ENCODE assay signal across 8 cellular contexts in the genomic region with DNA sequence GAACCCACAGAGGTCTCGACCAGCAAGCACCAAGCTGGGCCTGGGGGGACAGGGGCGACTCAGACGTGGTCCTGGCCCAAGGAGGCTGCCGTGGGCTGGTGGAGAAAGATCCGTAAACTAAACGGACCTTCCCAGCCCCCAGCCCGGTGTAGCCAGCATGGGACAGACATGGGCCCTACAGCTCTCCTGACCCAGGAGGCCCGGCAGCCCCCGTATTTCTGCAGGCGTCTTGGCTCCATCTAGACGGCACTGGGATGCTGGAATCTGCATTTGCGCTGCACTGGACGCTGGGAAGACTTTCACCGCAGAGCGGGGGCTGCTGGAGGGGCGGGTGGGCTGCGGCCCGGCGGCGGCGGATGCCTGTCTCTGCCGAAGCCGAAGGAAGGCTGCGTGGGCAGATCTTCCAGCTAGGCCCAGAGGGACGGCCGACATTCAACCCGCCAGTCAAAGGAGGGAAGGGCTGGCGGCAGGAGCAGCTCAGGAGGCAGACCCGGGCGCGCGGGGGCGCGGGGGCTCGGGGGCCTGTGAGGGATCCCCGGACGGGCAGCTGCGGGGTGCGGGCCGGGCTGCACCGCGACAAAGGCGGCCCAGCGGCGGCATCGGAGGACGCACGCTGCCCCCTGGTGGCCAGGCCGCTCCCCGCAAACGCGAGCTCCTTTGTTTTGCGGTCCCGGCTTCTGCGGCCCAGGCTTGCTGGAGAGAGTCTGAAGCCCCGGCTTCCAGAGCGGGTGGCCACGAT.
DNase-seq lines count a peak whose midpoint lies in the region; ATAC-seq, FAIRE-seq and TF ChIP-seq lines count a peak whose summit lies in the region.

No MANE protein-coding gene starts in this region.

- intact Hi-C loops in head of caudate nucleus (cut with DNase I) (loop anchor here (2.0 to 10.0 kb wide), 3 partner anchors 197 to 697 kb away; a partner anchor contains a TSS), pancreas (cut with DNase I) (loop anchor here in 2 of 3 donors (5.0 to 10.0 kb wide), 3 partner anchors 264 to 697 kb away; a partner anchor contains a TSS)

- H3K9me3 ChIP-seq in SJCRH30 (replicated peaks), result no peaks in the 10 kb centered on the region
- H3K9me3 ChIP-seq in pancreas, result no peaks in the 10 kb centered on the region
- H3K9me3 ChIP-seq in upper lobe of left lung, result no peaks in the 10 kb centered on the region

- DNase-seq in 8988T (peak; percentile 83), HPDE6-E6E7 (ENCODE audit: extremely low spot score) (peak; percentile 19), SJCRH30 (peak; percentile 40 to 52), head of caudate nucleus (peak; percentile 57 to 93 (median 86)), pancreas (peak; percentile 47 to 94 (median 76)), upper lobe of left lung (peak; percentile 52 to 96)
- peak; percentile 15 to 46 (median 28) for DNase-seq in activated naive CD4-positive, alpha-beta T cell (lab: John Stamatoyannopoulos, UW)

- no peak for FAIRE-seq in pancreas (lab: Jason Lieb, UNC)

- H3K4me1 ChIP-seq in SJCRH30, result no peaks in the 10 kb centered on the region
- H3K4me1 ChIP-seq in pancreas, result no peaks in the 10 kb centered on the region
- peaks cover 6 to 11% (median 8%) of the 10 kb centered on the region in 4 donors for H3K4me1 ChIP-seq in upper lobe of left lung

- no peak overlapping the region for H3K4me3 ChIP-seq in SJCRH30
- peak overlapping the region; percentile 5 to 49 (median 26) for H3K4me3 ChIP-seq in pancreas
- H3K4me3 ChIP-seq in upper lobe of left lung, result peak overlapping the region in 3 of 4 donors; percentile 33 to 51 (median 48)

- no peak overlapping the region for H3K27ac ChIP-seq in SJCRH30
- H3K27ac ChIP-seq in pancreas, result no peak overlapping the region
- H3K27ac ChIP-seq in upper lobe of left lung, result no peak overlapping the region

- H3K27me3 ChIP-seq in SJCRH30 (no peaks in the 10 kb centered on the region), pancreas (no peaks in the 10 kb centered on the region), upper lobe of left lung (peaks cover 0 to 9% (median 4%) of the 10 kb centered on the region in 4 donors)

- TF ChIP-seq CTCF in pancreas (IDR thresholded peaks at IDR 0.05), result peak; percentile 85 to 94 (median 90)
- TF ChIP-seq CTCF in upper lobe of left lung (IDR thresholded peaks at IDR 0.05), result peak; percentile 71 to 94 (median 87)

- 10 to 12% methylated on average over 53 to 58 of the region's 58 CpGs for WGBS in pancreas, 2 donors
- WGBS in upper lobe of left lung, 2 donors, result 23 to 83% methylated on average over 1 to 25 of the region's 58 CpGs

- ATAC-seq in GM18505 (IDR thresholded peaks at IDR 0.05; ENCODE audit: unreplicated experiment) (peak; percentile 47), pancreas (peak; percentile 88 to 96 (median 96)), upper lobe of left lung (ENCODE audit: low FRiP score in 2 of 2) (peak in 1 of 2 donors; percentile 89)

- H3K36me3 ChIP-seq in SJCRH30 (no peaks in the 10 kb centered on the region), pancreas (no peaks in the 10 kb centered on the region), upper lobe of left lung (no peaks in the 10 kb centered on the region)

- TF ChIP-seq POLR2A in GM18505 (IDR thresholded peaks at IDR 0.05; ENCODE audit: borderline replicate concordance, extremely low read depth, insufficient read depth, insufficient read length) (no peak), upper lobe of left lung (IDR thresholded peaks at IDR 0.05) (no peak)

- TF ChIP-seq EP300 in upper lobe of left lung (IDR thresholded peaks at IDR 0.05), result no peak

Comparison
In these comparisons a context has a peak if more than half of its experiments do, and no peak if none do; other contexts are left out.
1. DNase-seq: peak in every context shown above with its lines; median percentile 86 in head of caudate nucleus; 83 in 8988T; 76 in pancreas; 74 in upper lobe of left lung; 46 in SJCRH30; 28 in activated naive CD4-positive, alpha-beta T cell; 19 in HPDE6-E6E7.